Comparison of ENCODE assay signal across 24 cellular contexts in genomic region chr1:16927256-16927655, GRCh38. TPM values are rescaled to one million over a fixed set of nuclear protein-coding genes. Genes with fewer than 3 reads are reported as not detected.
A peak's percentile ranks its signal among the peaks of the same experiment; 100 is the strongest.
DNase-seq lines count a peak whose midpoint lies in the region; ATAC-seq lines count a peak whose summit lies in the region.
"Had no signal": no experiment of that assay in that cellular context is flagged by ENCODE, and none has a peak within 500 bp of the region (broad histone marks: within the 10 kb centered on the region; RNA-seq: fewer than 3 reads in every experiment).

No MANE protein-coding gene starts in this region.

- H3K27ac ChIP-seq in angular gyrus (ENCODE audit: low read depth, low read length) = peak overlapping the region; percentile 2
- H3K27ac ChIP-seq: BLaER1 treated with 17β-estradiol and CSF1 and Interleukin-3, amounts not matched to agents 10 nM and 100 nM; psoas muscle; uterus had no signal

- H3K27me3 Mint-ChIP-seq in activated naive CD8-positive, alpha-beta T cell treated with anti-CD3 and anti-CD28 coated beads, Interleukin-2, amount 10 ng/mL, durations not matched to agents 7 days and 5 days = no peaks in the 10 kb centered on the region
- no peaks in the 10 kb centered on the region for H3K27me3 Mint-ChIP-seq in activated naive CD8-positive, alpha-beta T cell treated with anti-CD3 and anti-CD28 coated beads for 36 hours
- H3K27me3 Mint-ChIP-seq: activated CD4-positive, alpha-beta T cell treated with anti-CD3 and anti-CD28 coated beads, Interleukin-2, amount 10 ng/mL, durations not matched to agents 24 days and 14 days; natural killer cell treated with Interleukin-12 subunit alpha and Interleukin-12 subunit beta and Interleukin-15 and Interleukin-18, amount 100 ng/mL, for 72 hours had no signal

- H3K27ac Mint-ChIP-seq in activated naive CD8-positive, alpha-beta T cell treated with anti-CD3 and anti-CD28 coated beads, Interleukin-2, amount 10 ng/mL, durations not matched to agents 7 days and 5 days = peak overlapping the region; percentile 25
- no peak overlapping the region for H3K27ac Mint-ChIP-seq in activated naive CD8-positive, alpha-beta T cell treated with anti-CD3 and anti-CD28 coated beads for 36 hours
- peak overlapping the region; percentile 65 for H3K27ac Mint-ChIP-seq in stimulated activated effector memory CD8-positive, alpha-beta T cell treated with anti-CD3 and anti-CD28 coated beads, Interleukin-12 subunit alpha, Interleukin-12 subunit beta, amount 100 ng/mL, for 72 hours
- H3K27ac Mint-ChIP-seq: activated CD4-positive, alpha-beta T cell treated with anti-CD3 and anti-CD28 coated beads, Interleukin-2, amount 10 ng/mL, durations not matched to agents 24 days and 14 days; natural killer cell treated with Interleukin-12 subunit alpha and Interleukin-12 subunit beta and Interleukin-15 and Interleukin-18, amount 100 ng/mL, for 72 hours had no signal

- no peak for ATAC-seq in activated naive CD8-positive, alpha-beta T cell treated with anti-CD3 and anti-CD28 coated beads, Interleukin-2, amount 10 ng/mL, durations not matched to agents 7 days and 5 days (ENCODE audit: low read depth)
- no peak for ATAC-seq in stimulated activated effector memory CD8-positive, alpha-beta T cell treated with anti-CD3 and anti-CD28 coated beads, Interleukin-12 subunit alpha, Interleukin-12 subunit beta, amount 100 ng/mL, for 72 hours
- ATAC-seq in HG02610 (IDR thresholded peaks at IDR 0.05; ENCODE audit: unreplicated experiment) = no peak
- ATAC-seq: left lobe of liver, psoas muscle had no signal

- no peaks in the 10 kb centered on the region for H3K9me3 ChIP-seq in iPS-18c (ENCODE audit: control insufficient read depth, insufficient read depth, low read length)
- H3K9me3 ChIP-seq: BLaER1 treated with 17β-estradiol and CSF1 and Interleukin-3, amounts not matched to agents 10 nM and 100 nM; psoas muscle; uterus had no signal

- no peak overlapping the region for H3K4me3 Mint-ChIP-seq in activated naive CD8-positive, alpha-beta T cell treated with anti-CD3 and anti-CD28 coated beads, Interleukin-2, amount 10 ng/mL, durations not matched to agents 7 days and 5 days
- H3K4me3 Mint-ChIP-seq in activated naive CD8-positive, alpha-beta T cell treated with anti-CD3 and anti-CD28 coated beads for 36 hours = no peak overlapping the region
- no peak overlapping the region for H3K4me3 Mint-ChIP-seq in stimulated activated effector memory CD8-positive, alpha-beta T cell treated with anti-CD3 and anti-CD28 coated beads, Interleukin-12 subunit alpha, Interleukin-12 subunit beta, amount 100 ng/mL, for 72 hours
- H3K4me3 Mint-ChIP-seq: activated CD4-positive, alpha-beta T cell treated with anti-CD3 and anti-CD28 coated beads, Interleukin-2, amount 10 ng/mL, durations not matched to agents 24 days and 14 days; natural killer cell treated with Interleukin-12 subunit alpha and Interleukin-12 subunit beta and Interleukin-15 and Interleukin-18, amount 100 ng/mL, for 72 hours had no signal

- H3K36me3 Mint-ChIP-seq in activated naive CD8-positive, alpha-beta T cell treated with anti-CD3 and anti-CD28 coated beads, Interleukin-2, amount 10 ng/mL, durations not matched to agents 7 days and 5 days = peaks cover 2% of the 10 kb centered on the region
- H3K36me3 Mint-ChIP-seq in activated naive CD8-positive, alpha-beta T cell treated with anti-CD3 and anti-CD28 coated beads for 36 hours = peaks cover 2% of the 10 kb centered on the region
- peaks cover 12% of the 10 kb centered on the region for H3K36me3 Mint-ChIP-seq in stimulated activated effector memory CD8-positive, alpha-beta T cell treated with anti-CD3 and anti-CD28 coated beads, Interleukin-12 subunit alpha, Interleukin-12 subunit beta, amount 100 ng/mL, for 72 hours
- H3K36me3 Mint-ChIP-seq: natural killer cell treated with Interleukin-12 subunit alpha and Interleukin-12 subunit beta and Interleukin-15 and Interleukin-18, amount 100 ng/mL, for 72 hours had no signal

- H3K4me3 ChIP-seq in iPS-18c (ENCODE audit: insufficient read depth, low read depth, low read length) = peak overlapping the region; percentile 3; the same call in 1 of the 2 replicates
- H3K4me3 ChIP-seq: BLaER1 treated with 17β-estradiol and CSF1 and Interleukin-3, amounts not matched to agents 10 nM and 100 nM; psoas muscle; uterus had no signal

- peaks cover 20% of the 10 kb centered on the region for H3K4me1 Mint-ChIP-seq in activated naive CD8-positive, alpha-beta T cell treated with anti-CD3 and anti-CD28 coated beads, Interleukin-2, amount 10 ng/mL, durations not matched to agents 7 days and 5 days
- H3K4me1 Mint-ChIP-seq in activated naive CD8-positive, alpha-beta T cell treated with anti-CD3 and anti-CD28 coated beads for 36 hours = peaks cover 22% of the 10 kb centered on the region
- peaks cover 52% of the 10 kb centered on the region for H3K4me1 Mint-ChIP-seq in stimulated activated effector memory CD8-positive, alpha-beta T cell treated with anti-CD3 and anti-CD28 coated beads, Interleukin-12 subunit alpha, Interleukin-12 subunit beta, amount 100 ng/mL, for 72 hours

- POLR2A ChIA-PET in activated naive CD8-positive, alpha-beta T cell treated with anti-CD3 and anti-CD28 coated beads, Interleukin-2, amount 10 ng/mL, durations not matched to agents 7 days and 5 days (lab: Charles Lee) = interaction anchor here (1.1 kb wide), 1 partner anchor 23 kb away, joined by 6 read pairs; no protein-coding TSS in a partner anchor

- no peak for DNase-seq in activated naive CD8-positive, alpha-beta T cell treated with anti-CD3 and anti-CD28 coated beads, Interleukin-2, amount 10 ng/mL, durations not matched to agents 7 days and 5 days
- DNase-seq in activated naive CD8-positive, alpha-beta T cell treated with anti-CD3 and anti-CD28 coated beads for 36 hours = no peak
- no peak for DNase-seq in stimulated activated effector memory CD8-positive, alpha-beta T cell treated with anti-CD3 and anti-CD28 coated beads, Interleukin-12 subunit alpha, Interleukin-12 subunit beta, amount 100 ng/mL, for 72 hours (ENCODE audit: low spot score in 2 of 2)
- DNase-seq in NCI-H69 (lab: John Stamatoyannopoulos, UW) = no peak
- DNase-seq in COLO668 (lab: John Stamatoyannopoulos, UW; ENCODE audit: unreplicated experiment) = no peak
- DNase-seq: activated CD4-positive, alpha-beta T cell treated with anti-CD3 and anti-CD28 coated beads, Interleukin-2, amount 10 ng/mL, durations not matched to agents 24 days and 14 days; activated CD8-positive, alpha-beta memory T cell treated with anti-CD3 and anti-CD28 coated beads, Interleukin-2, amount 50 U/mL, for 4 hours; activated effector memory CD4-positive, alpha-beta T cell treated with Interleukin-2 at 50 U/mL for 16 hours; Calu3; EL; KG1; MV-4-11; NCI-H1694 treated with DMSO at 0.1 percent for 48 hours; SHP77; T-helper 1 cell; uterus had no signal

- H3K9me3 Mint-ChIP-seq in activated naive CD8-positive, alpha-beta T cell treated with anti-CD3 and anti-CD28 coated beads, Interleukin-2, amount 10 ng/mL, durations not matched to agents 7 days and 5 days = no peaks in the 10 kb centered on the region
- H3K9me3 Mint-ChIP-seq in activated naive CD8-positive, alpha-beta T cell treated with anti-CD3 and anti-CD28 coated beads for 36 hours = no peaks in the 10 kb centered on the region
- H3K9me3 Mint-ChIP-seq in stimulated activated effector memory CD8-positive, alpha-beta T cell treated with anti-CD3 and anti-CD28 coated beads, Interleukin-12 subunit alpha, Interleukin-12 subunit beta, amount 100 ng/mL, for 72 hours = no peaks in the 10 kb centered on the region
- H3K9me3 Mint-ChIP-seq: activated CD4-positive, alpha-beta T cell treated with anti-CD3 and anti-CD28 coated beads, Interleukin-2, amount 10 ng/mL, durations not matched to agents 24 days and 14 days; natural killer cell treated with Interleukin-12 subunit alpha and Interleukin-12 subunit beta and Interleukin-15 and Interleukin-18, amount 100 ng/mL, for 72 hours had no signal

RNA-seq across cellular contexts. Expression of gene CROCC, which starts 5.5 kb away (rescaled TPM):
- 10 to 100 TPM; 63.0 to 69.8 TPM for total RNA-seq in activated naive CD8-positive, alpha-beta T cell treated with anti-CD3 and anti-CD28 coated beads, Interleukin-2, amount 10 ng/mL, durations not matched to agents 7 days and 5 days
- total RNA-seq in activated naive CD8-positive, alpha-beta T cell treated with anti-CD3 and anti-CD28 coated beads for 36 hours = 10 to 100 TPM; 24.7 to 26.3 TPM

RNA-seq across cellular contexts. Expression of gene RNU1-2, which starts 31.5 kb away (rescaled TPM):
- total RNA-seq in activated naive CD8-positive, alpha-beta T cell treated with anti-CD3 and anti-CD28 coated beads, Interleukin-2, amount 10 ng/mL, durations not matched to agents 7 days and 5 days = 1,000 to 10,000 TPM; 3,257 to 3,430 TPM
- 100 to 1,000 TPM; 874 to 961 TPM for total RNA-seq in activated naive CD8-positive, alpha-beta T cell treated with anti-CD3 and anti-CD28 coated beads for 36 hours

RNA-seq across cellular contexts. Expression of gene MFAP2, which starts 53.2 kb away (rescaled TPM):
- total RNA-seq in activated naive CD8-positive, alpha-beta T cell treated with anti-CD3 and anti-CD28 coated beads, Interleukin-2, amount 10 ng/mL, durations not matched to agents 7 days and 5 days = not detected
- not detected for total RNA-seq in activated naive CD8-positive, alpha-beta T cell treated with anti-CD3 and anti-CD28 coated beads for 36 hours
- total RNA-seq: activated CD4-positive, alpha-beta T cell treated with anti-CD3 and anti-CD28 coated beads, Interleukin-2, amount 10 ng/mL, durations not matched to agents 24 days and 14 days; natural killer cell treated with Interleukin-12 subunit alpha and Interleukin-12 subunit beta and Interleukin-15 and Interleukin-18, amount 100 ng/mL, for 72 hours; OCI-LY7 had no signal
